In genomic region chr3:13548696-13549512, GRCh38 we compare ENCODE assay signal across 8 cellular contexts. TPM values are rescaled to one million over a fixed set of nuclear protein-coding genes. Genes with fewer than 3 reads are reported as not detected.
DNase-seq lines count a peak whose midpoint lies in the region; ATAC-seq and TF ChIP-seq lines count a peak whose summit lies in the region.

Gene FBLN2, plus strand, starts transcription at chr3:13549125. Its CDS starts 21,231 bp downstream, at chr3:13570356.

- DNase-seq in stimulated activated CD4-positive, alpha-beta T cell treated with anti-CD3 and anti-CD28 coated beads, Interleukin-12 subunit alpha, Interleukin-12 subunit beta, amount 100 ng/mL, for 4 hours = peak; percentile 23
- DNase-seq in stimulated activated CD4-positive, alpha-beta T cell treated with anti-CD3 and anti-CD28 coated beads, Interleukin-4, amount 100 ng/mL, for 24 hours = no peak
- DNase-seq in astrocyte of the cerebellum (ENCODE audit: low read depth) (no peak), spleen (peak; percentile 85), NCI-H2171 treated with DMSO at 0.1 percent for 48 hours (lab: John Stamatoyannopoulos, UW) (no peak)

- ATAC-seq in GM21825 (IDR thresholded peaks at IDR 0.05; ENCODE audit: unreplicated experiment) (no peak), HG02610 (IDR thresholded peaks at IDR 0.05; ENCODE audit: unreplicated experiment) (no peak)

- H3K4me1 ChIP-seq in iPS-18a (ENCODE audit: control insufficient read depth, low read depth, low read length) (no peaks in the 10 kb centered on the region), spleen (peaks cover 0 to 63% (median 28%) of the 10 kb centered on the region in 6 donors)

- intact Hi-C loops in spleen (cut with DNase I; ENCODE audit: low total_unique reads) = no loop called here

- H3K9me3 ChIP-seq in iPS-18a (ENCODE audit: control insufficient read depth, low read depth, low read length) = no peaks in the 10 kb centered on the region
- H3K9me3 ChIP-seq in spleen = no peaks in the 10 kb centered on the region

- peak within 1 kb of the TSS; percentile 5 for H3K4me3 ChIP-seq in astrocyte of the cerebellum (ENCODE audit: low read depth, low read length)
- peak within 1 kb of the TSS; percentile 34 for H3K4me3 ChIP-seq in iPS-18a (ENCODE audit: low read length)
- peak within 1 kb of the TSS in 7 of 8 donors; percentile 7 to 70 (median 37) for H3K4me3 ChIP-seq in spleen

- peaks cover 20% of the 10 kb centered on the region for H3K27me3 ChIP-seq in iPS-18a (ENCODE audit: control insufficient read depth, insufficient read depth, low read length)
- H3K27me3 ChIP-seq in spleen (replicated peaks in 1 of 7) = peaks cover 0 to 78% (median 18%) of the 10 kb centered on the region in 7 donors

- in situ Hi-C loops in astrocyte of the cerebellum (cut with HindIII; ENCODE audit: low sequenced_read_pairs) = no loop called here

- H3K27ac ChIP-seq in iPS-18a (ENCODE audit: low read length) = no peak within 1 kb of the TSS
- H3K27ac ChIP-seq in spleen = peak within 1 kb of the TSS in 5 of 8 donors; percentile 9 to 70 (median 68)

- no peak for TF ChIP-seq CTCF in astrocyte of the cerebellum (IDR thresholded peaks at IDR 0.05; ENCODE audit: low read depth, low read length, missing control alignments)
- TF ChIP-seq CTCF in spleen (IDR thresholded peaks at IDR 0.05 in 8 of 11, conservative IDR thresholded peaks at IDR 0.05 in 3 of 11) = no peak

- no peak for TF ChIP-seq POLR2A in spleen (IDR thresholded peaks at IDR 0.05)

- 5 to 10% (median 7%) methylated on average over 20 to 103 of the region's 103 CpGs for WGBS in spleen, 5 donors

- H3K36me3 ChIP-seq in iPS-18a (ENCODE audit: control insufficient read depth, low read depth, low read length) (no peaks in the 10 kb centered on the region), spleen (no peaks in the 10 kb centered on the region)

- no peak within 1 kb of the TSS for H3K9ac ChIP-seq in iPS-18a (ENCODE audit: low read length)

RNA-seq across cellular contexts. Expression of gene FBLN2, which starts in this region (rescaled TPM):
- total RNA-seq in spleen = 10 to 100 TPM in 4 of 7 donors, 1 to 10 TPM in 3; 6.1 to 28.2 (median 17.4) TPM
- polyA plus RNA-seq in spleen = 10 to 100 TPM in 1 of 3 donors, 1 to 10 TPM in 2; 8.9 to 15.9 (median 9.1) TPM

Comparison
In these comparisons a context has a peak if more than half of its experiments do, and no peak if none do; other contexts are left out.
1. DNase-seq: peak in stimulated activated CD4-positive, alpha-beta T cell treated with anti-CD3 and anti-CD28 coated beads, Interleukin-12 subunit alpha, Interleukin-12 subunit beta, amount 100 ng/mL, for 4 hours (single experiment) and spleen (single experiment); none in stimulated activated CD4-positive, alpha-beta T cell treated with anti-CD3 and anti-CD28 coated beads, Interleukin-4, amount 100 ng/mL, for 24 hours (single experiment), astrocyte of the cerebellum (single experiment) and NCI-H2171 treated with DMSO at 0.1 percent for 48 hours (single experiment).
2. Peak in every context shown above with its lines, with median percentiles within 50 percentile points of each other: H3K4me3 ChIP-seq.